In the genomic region with DNA sequence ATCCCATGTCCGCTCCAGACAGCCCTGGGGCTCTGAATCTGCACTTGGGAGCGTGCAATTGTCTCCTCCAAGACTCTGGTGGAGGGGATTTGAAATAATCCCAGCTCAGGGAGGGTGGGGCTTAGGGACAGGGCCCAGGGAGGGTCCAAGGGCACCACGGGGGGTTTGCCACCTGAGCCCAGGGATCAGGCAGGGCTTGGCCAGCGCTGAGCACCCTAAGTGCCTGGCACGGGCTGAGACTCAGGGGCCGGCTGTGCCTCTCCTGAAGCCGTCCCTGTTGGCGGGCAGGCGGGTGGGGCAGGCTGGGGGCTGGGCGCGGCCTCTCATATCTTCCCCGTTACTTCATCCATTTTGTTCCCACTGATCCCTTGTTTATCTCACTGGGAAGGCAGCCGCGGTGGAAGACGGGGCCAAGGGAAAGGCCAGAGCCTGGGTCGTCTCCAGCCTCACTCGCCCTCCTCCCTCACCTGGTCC, we compare ENCODE assay signal across 19 cellular contexts. TPM values are rescaled to one million over a fixed set of nuclear protein-coding genes. Genes with fewer than 3 reads are reported as not detected.
A peak's percentile ranks its signal among the peaks of the same experiment; 100 is the strongest.
DNase-seq lines count a peak whose midpoint lies in the region; ATAC-seq and TF ChIP-seq lines count a peak whose summit lies in the region.
"Had no signal": no experiment of that assay in that cellular context is flagged by ENCODE, and none has a peak within 500 bp of the region (broad histone marks: within the 10 kb centered on the region; RNA-seq: fewer than 3 reads in every experiment).

No MANE protein-coding gene starts in this region.

- peak overlapping the region; percentile 78 to 79 for H3K27ac ChIP-seq in right atrium auricular region
- peak overlapping the region; percentile 55 for H3K27ac ChIP-seq in rectal smooth muscle tissue (ENCODE audit: low read depth, low read length)
- H3K27ac ChIP-seq: foreskin keratinocyte, HL-60, right lobe of liver had no signal

- no peak overlapping the region for H3K4me3 Mint-ChIP-seq in MCF 10A (ENCODE audit: unreplicated experiment)
- H3K4me3 Mint-ChIP-seq: activated CD4-positive, alpha-beta memory T cell treated with anti-CD3 and anti-CD28 coated beads for 36 hours; central memory CD8-positive, alpha-beta T cell; effector memory CD8-positive, alpha-beta T cell; type B pancreatic cell had no signal

- TF ChIP-seq CTCF in right atrium auricular region (IDR thresholded peaks at IDR 0.05) (no peak), MCF 10A (IDR thresholded peaks at IDR 0.05; ENCODE audit: unreplicated experiment) (no peak)

- no peaks in the 10 kb centered on the region for H3K36me3 Mint-ChIP-seq in MCF 10A (ENCODE audit: insufficient read depth, unreplicated experiment)
- H3K36me3 Mint-ChIP-seq: activated CD4-positive, alpha-beta memory T cell treated with anti-CD3 and anti-CD28 coated beads for 36 hours; type B pancreatic cell had no signal

- no TSS peak for BruUV-seq in MCF 10A (replicated peaks; lab: Mats Ljungman, UMichigan)

- DNase-seq in Right ventricle myocardium inferior (ENCODE audit: missing footprints) (peak; percentile 86), cardiac septum (ENCODE audit: low spot score) (no peak), right atrium auricular region (ENCODE audit: low spot score) (peak; percentile 85), MCF 10A (ENCODE audit: unreplicated experiment) (no peak), DMS53 treated with DMSO at 0.1 percent for 48 hours (lab: John Stamatoyannopoulos, UW; ENCODE audit: unreplicated experiment) (no peak), A172 (ENCODE audit: low spot score) (no peak)
- DNase-seq: activated CD4-positive, alpha-beta memory T cell treated with anti-CD3 and anti-CD28 coated beads for 36 hours; effector memory CD8-positive, alpha-beta T cell; foreskin keratinocyte; NCI-H1092 treated with DMSO at 0.1 percent for 48 hours; NCI-H748 treated with DMSO at 0.1 percent for 48 hours; right lobe of liver; stimulated activated CD4-positive, alpha-beta T cell treated with anti-CD3 and anti-CD28 coated beads, Interleukin-4, amount 100 ng/mL, for 4 hours had no signal

- H3K9me3 ChIP-seq in right atrium auricular region = no peaks in the 10 kb centered on the region
- H3K9me3 ChIP-seq: right lobe of liver had no signal

- no peak overlapping the region for H3K27ac Mint-ChIP-seq in MCF 10A (ENCODE audit: low read depth, unreplicated experiment)
- H3K27ac Mint-ChIP-seq: activated CD4-positive, alpha-beta memory T cell treated with anti-CD3 and anti-CD28 coated beads for 36 hours; effector memory CD8-positive, alpha-beta T cell; type B pancreatic cell had no signal

- H3K9me3 Mint-ChIP-seq in MCF 10A (ENCODE audit: unreplicated experiment) = no peaks in the 10 kb centered on the region
- H3K9me3 Mint-ChIP-seq: activated CD4-positive, alpha-beta memory T cell treated with anti-CD3 and anti-CD28 coated beads for 36 hours; central memory CD8-positive, alpha-beta T cell; effector memory CD8-positive, alpha-beta T cell; type B pancreatic cell had no signal

- CTCF ChIA-PET in MCF 10A (lab: Yijun Ruan, JAX) = interaction anchor here (0.8 kb wide), 1 partner anchor 24 kb away, joined by 3 read pairs; no protein-coding TSS in a partner anchor

- H3K4me1 ChIP-seq in right atrium auricular region = peaks cover 0 to 32% of the 10 kb centered on the region in 2 donors
- H3K4me1 ChIP-seq in rectal smooth muscle tissue (ENCODE audit: control insufficient read depth, insufficient read depth, low read length) = peaks cover 5% of the 10 kb centered on the region
- H3K4me1 ChIP-seq: foreskin keratinocyte, right lobe of liver had no signal

- H3K4me3 ChIP-seq in right atrium auricular region = peak overlapping the region in 1 of 2 donors; percentile 19
- H3K4me3 ChIP-seq in rectal smooth muscle tissue (ENCODE audit: low read length) = no peak overlapping the region
- H3K4me3 ChIP-seq: K562, right lobe of liver had no signal

- H3K4me1 Mint-ChIP-seq in MCF 10A (ENCODE audit: insufficient read depth, unreplicated experiment) = no peaks in the 10 kb centered on the region
- H3K4me1 Mint-ChIP-seq: central memory CD8-positive, alpha-beta T cell had no signal

- H3K27me3 ChIP-seq in right atrium auricular region = no peaks in the 10 kb centered on the region
- no peaks in the 10 kb centered on the region for H3K27me3 ChIP-seq in rectal smooth muscle tissue (ENCODE audit: control insufficient read depth, insufficient read depth, low read length)
- H3K27me3 ChIP-seq: right lobe of liver had no signal

- peak; percentile 78 for ATAC-seq in Right ventricle myocardium inferior
- ATAC-seq in GM18502 (IDR thresholded peaks at IDR 0.05; ENCODE audit: poor library complexity, unreplicated experiment) = no peak
- ATAC-seq: effector memory CD8-positive, alpha-beta T cell had no signal

- intact Hi-C loops in Right ventricle myocardium inferior (cut with DNase I) (no loop called here), cardiac septum (cut with DNase I) (no loop called here), MCF 10A (cut with micrococcal nuclease) (no loop called here)

- H3K36me3 ChIP-seq in right atrium auricular region = no peaks in the 10 kb centered on the region
- no peaks in the 10 kb centered on the region for H3K36me3 ChIP-seq in rectal smooth muscle tissue (ENCODE audit: control insufficient read depth, insufficient read depth, low read length)
- H3K36me3 ChIP-seq: right lobe of liver had no signal

- H3K9ac ChIP-seq in rectal smooth muscle tissue (ENCODE audit: low read length) = no peak overlapping the region

- POLR2A ChIA-PET in MCF 10A (lab: Yijun Ruan, JAX) = no interaction called here

- peaks cover 21% of the 10 kb centered on the region for H3K27me3 Mint-ChIP-seq in MCF 10A (ENCODE audit: insufficient read depth, unreplicated experiment)
- H3K27me3 Mint-ChIP-seq: activated CD4-positive, alpha-beta memory T cell treated with anti-CD3 and anti-CD28 coated beads for 36 hours had no signal

RNA-seq across cellular contexts. Expression of a gene that starts 41.8 kb away (rescaled TPM):
- 29.9 TPM for total RNA-seq in Right ventricle myocardium inferior
- 41.2 TPM for total RNA-seq in cardiac septum
- 100 to 1,000 TPM; 138 to 149 TPM for total RNA-seq in right atrium auricular region
- total RNA-seq in MCF 10A (2022) = not detected in 2 replicates
- total RNA-seq in A172 (2014; rRNA removed; shearing (Covaris generic)) = 0.41 and 0.50 TPM in 2 replicates
- total RNA-seq: activated CD4-positive, alpha-beta memory T cell treated with anti-CD3 and anti-CD28 coated beads for 36 hours; foreskin keratinocyte had no signal

Comparison
In these comparisons a context has a peak if more than half of its experiments do, and no peak if none do; other contexts are left out.
1. DNase-seq: peak in Right ventricle myocardium inferior (single experiment) and right atrium auricular region (single experiment); none in cardiac septum (single experiment), MCF 10A (single experiment), DMS53 treated with DMSO at 0.1 percent for 48 hours (single experiment) and A172 (single experiment).
2. RNA of a gene that starts 41.8 kb away (total RNA-seq): 138 to 149 TPM in right atrium auricular region, 41.2 TPM in cardiac septum (single experiment) and 29.9 TPM in Right ventricle myocardium inferior (single experiment); 0.41 to 0.50 TPM in A172 and not detected in MCF 10A; every median in the first group is over 10 times any median in the second.